In the genomic region with DNA sequence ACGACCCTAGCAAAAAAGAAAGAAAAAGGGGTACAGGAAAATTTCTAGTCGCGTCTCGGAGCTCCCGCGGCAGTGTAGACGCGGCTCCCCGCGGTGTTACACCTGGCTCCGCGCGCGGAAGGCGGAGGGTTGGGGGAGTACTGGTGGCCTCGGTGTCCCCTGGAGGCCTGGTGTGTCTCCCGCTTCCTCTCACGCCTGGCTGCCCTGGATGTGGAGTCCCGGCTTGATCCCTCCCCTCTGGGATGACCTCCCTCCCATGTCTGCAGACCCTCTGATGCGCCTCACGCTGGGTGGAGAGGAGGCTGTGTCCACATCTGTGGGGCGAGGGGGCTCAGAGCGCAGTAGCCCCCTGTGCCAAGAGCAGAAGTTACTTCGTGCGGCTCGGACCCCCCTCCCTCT, we compare ENCODE assay signal across 8 cellular contexts. TPM values are rescaled to one million over a fixed set of nuclear protein-coding genes. Genes with fewer than 3 reads are reported as not detected.
DNase-seq lines count a peak whose midpoint lies in the region; ATAC-seq lines count a peak whose summit lies in the region.

No MANE protein-coding gene starts in this region.

- peaks cover 6% of the 10 kb centered on the region for H3K36me3 Mint-ChIP-seq in activated CD4-positive, alpha-beta memory T cell treated with anti-CD3 and anti-CD28 coated beads for 36 hours
- H3K36me3 Mint-ChIP-seq in stimulated activated effector memory CD8-positive, alpha-beta T cell treated with anti-CD3 and anti-CD28 coated beads, Interleukin-12 subunit alpha, Interleukin-12 subunit beta, amount 100 ng/mL, for 72 hours: no peaks in the 10 kb centered on the region

- peak overlapping the region; percentile 38 for H3K27ac Mint-ChIP-seq in activated CD4-positive, alpha-beta memory T cell treated with anti-CD3 and anti-CD28 coated beads for 36 hours
- peak overlapping the region; percentile 81 for H3K27ac Mint-ChIP-seq in stimulated activated effector memory CD8-positive, alpha-beta T cell treated with anti-CD3 and anti-CD28 coated beads, Interleukin-12 subunit alpha, Interleukin-12 subunit beta, amount 100 ng/mL, for 72 hours

- peak overlapping the region; percentile 86 for H3K4me3 Mint-ChIP-seq in activated CD4-positive, alpha-beta memory T cell treated with anti-CD3 and anti-CD28 coated beads for 36 hours
- peak overlapping the region; percentile 80 for H3K4me3 Mint-ChIP-seq in stimulated activated effector memory CD8-positive, alpha-beta T cell treated with anti-CD3 and anti-CD28 coated beads, Interleukin-12 subunit alpha, Interleukin-12 subunit beta, amount 100 ng/mL, for 72 hours

- in situ Hi-C loops in G401 (cut with HindIII; ENCODE audit: low sequenced_read_pairs): no loop called here

- peaks cover 4% of the 10 kb centered on the region for H3K9me3 Mint-ChIP-seq in activated CD4-positive, alpha-beta memory T cell treated with anti-CD3 and anti-CD28 coated beads for 36 hours
- H3K9me3 Mint-ChIP-seq in stimulated activated effector memory CD8-positive, alpha-beta T cell treated with anti-CD3 and anti-CD28 coated beads, Interleukin-12 subunit alpha, Interleukin-12 subunit beta, amount 100 ng/mL, for 72 hours: no peaks in the 10 kb centered on the region

- peak overlapping the region; percentile 76 for H3K4me3 ChIP-seq in iPS-18c (ENCODE audit: insufficient read depth, low read depth, low read length)

- H3K27me3 Mint-ChIP-seq in activated CD4-positive, alpha-beta memory T cell treated with anti-CD3 and anti-CD28 coated beads for 36 hours: peaks cover 8% of the 10 kb centered on the region

- no peaks in the 10 kb centered on the region for H3K9me3 ChIP-seq in iPS-18c (ENCODE audit: control insufficient read depth, insufficient read depth, low read length)

- POLR2A ChIA-PET in activated CD4-positive, alpha-beta memory T cell treated with anti-CD3 and anti-CD28 coated beads for 36 hours (lab: Charles Lee): interaction anchor here (1.1 to 1.4 kb wide), 2 partner anchors 41 to 60 kb away, joined by 3 read pairs; no protein-coding TSS in a partner anchor

- peak; percentile 36 for DNase-seq in activated CD4-positive, CD25-positive, alpha-beta regulatory T cell treated with anti-CD3 and anti-CD28 coated beads, Interleukin-2, amount 50 U/mL, for 72 hours
- no peak for DNase-seq in activated CD4-positive, CD25-positive, alpha-beta regulatory T cell (lab: John Stamatoyannopoulos, UW)
- DNase-seq in activated CD4-positive, alpha-beta memory T cell treated with anti-CD3 and anti-CD28 coated beads for 36 hours: peak; percentile 40
- DNase-seq in stimulated activated effector memory CD8-positive, alpha-beta T cell treated with anti-CD3 and anti-CD28 coated beads, Interleukin-12 subunit alpha, Interleukin-12 subunit beta, amount 100 ng/mL, for 72 hours (ENCODE audit: low spot score in 2 of 2): peak; percentile 7 to 56
- no peak for DNase-seq in G401 (ENCODE audit: low spot score)
- no peak for DNase-seq in NOMO-1 (lab: John Stamatoyannopoulos, UW; ENCODE audit: unreplicated experiment in 2 of 2)

- peak; percentile 24 for ATAC-seq in stimulated activated effector memory CD8-positive, alpha-beta T cell treated with anti-CD3 and anti-CD28 coated beads, Interleukin-12 subunit alpha, Interleukin-12 subunit beta, amount 100 ng/mL, for 72 hours
- ATAC-seq in HG03442 (IDR thresholded peaks at IDR 0.05; ENCODE audit: unreplicated experiment): no peak

- H3K4me1 Mint-ChIP-seq in activated CD4-positive, alpha-beta memory T cell treated with anti-CD3 and anti-CD28 coated beads for 36 hours (ENCODE audit: low read depth): peaks cover 10% of the 10 kb centered on the region
- peaks cover 17% of the 10 kb centered on the region for H3K4me1 Mint-ChIP-seq in stimulated activated effector memory CD8-positive, alpha-beta T cell treated with anti-CD3 and anti-CD28 coated beads, Interleukin-12 subunit alpha, Interleukin-12 subunit beta, amount 100 ng/mL, for 72 hours

- intact Hi-C loops in activated CD4-positive, alpha-beta memory T cell treated with anti-CD3 and anti-CD28 coated beads for 36 hours (cut with micrococcal nuclease): loop anchor here (1.0 to 5.0 kb wide), 3 partner anchors 11 to 348 kb away; no protein-coding TSS in a partner anchor

- CTCF ChIA-PET in activated CD4-positive, alpha-beta memory T cell treated with anti-CD3 and anti-CD28 coated beads for 36 hours (lab: Charles Lee): interaction anchor here (1.0 kb wide), 2 partner anchors 51 to 232 kb away, joined by 3 read pairs; no protein-coding TSS in a partner anchor

RNA-seq across cellular contexts. Expression of a gene that starts 1.2 kb away (rescaled TPM):
- 10 to 100 TPM; 25.2 to 30.8 TPM for total RNA-seq in activated CD4-positive, alpha-beta memory T cell treated with anti-CD3 and anti-CD28 coated beads for 36 hours
- 9.3 and 10.7 TPM in 2 replicates for total RNA-seq in G401 (2014; rRNA removed; shearing (Covaris generic))

Comparison
In these comparisons a context has a peak if more than half of its experiments do, and no peak if none do; other contexts are left out.
1. DNase-seq: peak in activated CD4-positive, CD25-positive, alpha-beta regulatory T cell treated with anti-CD3 and anti-CD28 coated beads, Interleukin-2, amount 50 U/mL, for 72 hours (single experiment), activated CD4-positive, alpha-beta memory T cell treated with anti-CD3 and anti-CD28 coated beads for 36 hours (single experiment) and stimulated activated effector memory CD8-positive, alpha-beta T cell treated with anti-CD3 and anti-CD28 coated beads, Interleukin-12 subunit alpha, Interleukin-12 subunit beta, amount 100 ng/mL, for 72 hours (2 of 2); none in activated CD4-positive, CD25-positive, alpha-beta regulatory T cell (0 of 4), G401 (single experiment) and NOMO-1 (0 of 2).